ENCODE assay signal across 1 cellular context in genomic region chr3:8964436-8965370, GRCh38.
A peak's percentile ranks its signal among the peaks of the same experiment; 100 is the strongest.
TF ChIP-seq lines count a peak whose summit lies in the region.

No MANE protein-coding gene starts in this region.

TF ChIP-seq in HepG2, 621 proteins besides CTCF, POLR2A, EP300 and RAD21 (continued from another document and continues in another):
- TF ChIP-seq ZNF746 (CRISPR knock-in tag; IDR thresholded peaks at IDR 0.05) (no peak), ATF1 (CRISPR knock-in tag; IDR thresholded peaks at IDR 0.05) (0 out of 2 replicates have a peak, but pooled peaks have one; percentile 29), YEATS4 (CRISPR knock-in tag; IDR thresholded peaks at IDR 0.05; ENCODE audit: borderline replicate concordance) (peak; percentile 52; the same call in 1 of the 2 replicates), ZFAT (CRISPR knock-in tag; conservative IDR thresholded peaks at IDR 0.05) (no peak), ZNF790 (CRISPR knock-in tag; IDR thresholded peaks at IDR 0.05; ENCODE audit: borderline replicate concordance) (no peak), ZSCAN29 (CRISPR knock-in tag; conservative IDR thresholded peaks at IDR 0.05) (peak; percentile 27; the same call in 1 of the 2 replicates), PITX1 (CRISPR knock-in tag; IDR thresholded peaks at IDR 0.05) (0 out of 2 replicates have a peak, but pooled peaks have one; percentile 25), FOXO1 (CRISPR knock-in tag; IDR thresholded peaks at IDR 0.05) (peak; percentile 76; the same call in 1 of the 2 replicates), MIER3 (CRISPR knock-in tag; IDR thresholded peaks at IDR 0.05; ENCODE audit: borderline replicate concordance) (peak; percentile 22; the same call in 1 of the 2 replicates), PRMT3 (CRISPR knock-in tag; IDR thresholded peaks at IDR 0.05; ENCODE audit: borderline replicate concordance, low read depth) (no peak), TARDBP (CRISPR knock-in tag; IDR thresholded peaks at IDR 0.05) (peak; percentile 14; the same call in 1 of the 2 replicates), ZGPAT (CRISPR knock-in tag; IDR thresholded peaks at IDR 0.05) (peak; percentile 31; the same call in 1 of the 2 replicates), NONO (IDR thresholded peaks at IDR 0.05) (no peak), NONO (CRISPR knock-in tag; conservative IDR thresholded peaks at IDR 0.05) (0 out of 2 replicates have a peak, but pooled peaks have one; percentile 62), CCAR2 (optimal IDR thresholded peaks at IDR 0.05; ENCODE audit: low read depth, low read length) (no peak), CBX2 (IDR thresholded peaks at IDR 0.05; ENCODE audit: low read depth, low read length) (no peak), CBX2 (CRISPR knock-in tag; IDR thresholded peaks at IDR 0.05; ENCODE audit: low read depth) (no peak), FOXP4 (CRISPR knock-in tag; IDR thresholded peaks at IDR 0.05) (peak; percentile 83), NR2F2 (IDR thresholded peaks at IDR 0.05; ENCODE audit: borderline replicate concordance, low read depth) (peak; percentile 63), KAT8 (CRISPR knock-in tag; IDR thresholded peaks at IDR 0.05) (peak; percentile 62), HOXA5 (CRISPR knock-in tag; IDR thresholded peaks at IDR 0.05) (no peak), PLSCR1 (CRISPR knock-in tag; IDR thresholded peaks at IDR 0.05; ENCODE audit: borderline replicate concordance) (no peak), KDM6A (CRISPR knock-in tag; IDR thresholded peaks at IDR 0.05; ENCODE audit: low read depth) (peak; percentile 86; the same call in 1 of the 2 replicates), NCOR1 (IDR thresholded peaks at IDR 0.05; ENCODE audit: borderline replicate concordance, low read length) (peak; percentile 61; the same call in 1 of the 2 replicates), ZNF761 (CRISPR knock-in tag; conservative IDR thresholded peaks at IDR 0.05) (0 out of 2 replicates have a peak, but pooled peaks have one; percentile 60), SMARCC2 (IDR thresholded peaks at IDR 0.05) (peak; percentile 51; the same call in 1 of the 2 replicates), KLF13 (CRISPR knock-in tag; IDR thresholded peaks at IDR 0.05) (no peak), MTA1 (CRISPR knock-in tag; IDR thresholded peaks at IDR 0.05; ENCODE audit: borderline replicate concordance) (peak; percentile 51; the same call in 1 of the 2 replicates), RXRA (CRISPR knock-in tag; IDR thresholded peaks at IDR 0.05) (no peak; the same call in 1 of the 2 replicates), ZNF709 (CRISPR knock-in tag; IDR thresholded peaks at IDR 0.05) (no peak), NR3C1 (CRISPR knock-in tag; IDR thresholded peaks at IDR 0.05) (no peak), HINFP (CRISPR knock-in tag; IDR thresholded peaks at IDR 0.05; ENCODE audit: low read depth) (0 out of 2 replicates have a peak, but pooled peaks have one; percentile 41), BCLAF1 (IDR thresholded peaks at IDR 0.05) (no peak), TRAFD1 (CRISPR knock-in tag; IDR thresholded peaks at IDR 0.05; ENCODE audit: borderline replicate concordance) (no peak), ZNF503 (CRISPR knock-in tag; IDR thresholded peaks at IDR 0.05) (no peak), ARID5B (CRISPR knock-in tag; IDR thresholded peaks at IDR 0.05) (peak; percentile 83), MEIS1 (CRISPR knock-in tag; IDR thresholded peaks at IDR 0.05; ENCODE audit: borderline replicate concordance) (peak; percentile 33; the same call in 1 of the 2 replicates), RELA (CRISPR knock-in tag; IDR thresholded peaks at IDR 0.05) (no peak), ELF3 (CRISPR knock-in tag; IDR thresholded peaks at IDR 0.05) (peak; percentile 99), MEF2D (CRISPR knock-in tag; IDR thresholded peaks at IDR 0.05) (no peak), GFI1 (CRISPR knock-in tag; IDR thresholded peaks at IDR 0.05; ENCODE audit: borderline replicate concordance) (peak; percentile 74), BATF2 (CRISPR knock-in tag; IDR thresholded peaks at IDR 0.05) (no peak), ZFP36L1 (CRISPR knock-in tag; IDR thresholded peaks at IDR 0.05) (no peak), FUBP1 (CRISPR knock-in tag; IDR thresholded peaks at IDR 0.05; ENCODE audit: borderline replicate concordance) (0 out of 2 replicates have a peak, but pooled peaks have one; percentile 50)
